ENCODE assay signal across 8 cellular contexts in the genomic region with DNA sequence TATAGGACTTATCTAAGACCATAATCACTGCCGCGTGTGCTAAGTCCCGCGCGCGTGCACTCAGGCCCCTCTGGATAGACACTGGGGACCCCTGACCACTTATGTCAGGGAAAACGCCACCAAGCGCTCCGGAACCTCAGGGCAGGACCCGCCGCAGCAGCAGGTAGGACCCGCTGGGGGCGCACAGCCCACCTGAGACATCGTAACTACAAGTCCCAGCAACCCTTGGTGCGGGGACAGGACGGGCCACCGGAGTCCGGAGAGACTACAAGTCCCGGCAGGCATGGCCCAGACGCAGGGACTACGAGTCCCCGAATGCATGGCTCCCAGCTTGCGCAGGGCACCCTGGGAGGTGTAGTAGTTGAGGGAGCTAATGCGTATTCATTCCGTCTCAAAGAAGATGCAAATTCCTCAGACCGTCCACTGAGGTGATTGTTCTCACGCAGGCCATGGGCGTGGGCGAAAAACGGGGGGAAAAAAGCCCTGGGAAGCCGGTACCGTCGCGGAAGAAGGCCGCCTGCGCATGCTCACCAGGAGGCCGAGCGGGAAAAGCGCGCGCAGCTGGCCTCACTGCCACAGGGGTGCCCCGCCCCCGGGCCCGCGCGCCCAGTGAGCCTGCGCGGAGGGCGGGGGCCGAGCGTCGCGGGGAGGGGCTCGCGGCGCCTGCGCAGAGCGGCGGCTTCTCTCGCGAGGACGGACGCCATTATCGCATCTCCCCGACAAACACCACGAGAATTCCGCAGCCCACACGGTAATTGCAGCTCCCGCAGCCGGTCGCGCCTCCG. TPM values are rescaled to one million over a fixed set of nuclear protein-coding genes. Genes with fewer than 3 reads are reported as not detected.
DNase-seq lines count a peak whose midpoint lies in the region; ATAC-seq, FAIRE-seq and TF ChIP-seq lines count a peak whose summit lies in the region.

A gene with protein sequence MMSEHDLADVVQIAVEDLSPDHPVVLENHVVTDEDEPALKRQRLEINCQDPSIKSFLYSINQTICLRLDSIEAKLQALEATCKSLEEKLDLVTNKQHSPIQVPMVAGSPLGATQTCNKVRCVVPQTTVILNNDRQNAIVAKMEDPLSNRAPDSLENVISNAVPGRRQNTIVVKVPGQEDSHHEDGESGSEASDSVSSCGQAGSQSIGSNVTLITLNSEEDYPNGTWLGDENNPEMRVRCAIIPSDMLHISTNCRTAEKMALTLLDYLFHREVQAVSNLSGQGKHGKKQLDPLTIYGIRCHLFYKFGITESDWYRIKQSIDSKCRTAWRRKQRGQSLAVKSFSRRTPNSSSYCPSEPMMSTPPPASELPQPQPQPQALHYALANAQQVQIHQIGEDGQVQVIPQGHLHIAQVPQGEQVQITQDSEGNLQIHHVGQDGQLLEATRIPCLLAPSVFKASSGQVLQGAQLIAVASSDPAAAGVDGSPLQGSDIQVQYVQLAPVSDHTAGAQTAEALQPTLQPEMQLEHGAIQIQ (plus strand): TSS at position 670 of the 785 bp plus-strand sequence. CDS start 23,682 bp downstream, outside the sequence.

- H3K4me3 ChIP-seq in CD4-positive, alpha-beta memory T cell (ENCODE audit: low read length in 2 of 2) = peak within 1 kb of the TSS; percentile 89 to 90
- peak within 1 kb of the TSS; percentile 72 to 85 (median 79) for H3K4me3 ChIP-seq in HepG2 (replicated peaks in 1 of 3; ENCODE audit: insufficient read depth in 1 of 3, low read depth in 2 of 3, low read length in 3 of 3)

- H4K20me1 ChIP-seq in HepG2 (ENCODE audit: insufficient read depth, low read length) = 0 out of 2 replicates have a peak, but pooled peaks cover 5% of the 10 kb centered on the region

- TF ChIP-seq EP300 in HepG2 (IDR thresholded peaks at IDR 0.05; ENCODE audit: low read depth in 2 of 2, low read length in 2 of 2) (peak; percentile 6 to 66; a peak in 2 of 4 replicates), HepG2 (CRISPR knock-in tag; IDR thresholded peaks at IDR 0.05; ENCODE audit: borderline replicate concordance) (0 out of 2 replicates have a peak, but pooled peaks have one; percentile 49)

- WGBS in HepG2 (ENCODE audit: low lambda C conversion rate) = 12% methylated on average over 42 of the region's 73 CpGs

- H3K9me3 Mint-ChIP-seq in CD4-positive, alpha-beta memory T cell = peaks cover 0 to 2% (median 0%) of the 10 kb centered on the region in 8 donors

- peak within 1 kb of the TSS; percentile 98 to 100 (median 100) for H3K27ac Mint-ChIP-seq in CD4-positive, alpha-beta memory T cell

- peak; percentile 98 to 99 (median 99) for DNase-seq in CD4-positive, alpha-beta memory T cell
- DNase-seq in NCI-H82 (lab: John Stamatoyannopoulos, UW) (peak; percentile 99), dermis microvascular lymphatic vessel endothelial cell (ENCODE audit: low read depth in 2 of 2) (peak; percentile 99), HepG2 (ENCODE audit: low spot score) (peak; percentile 99)
- peak; percentile 96 to 97 for DNase-seq in activated CD4-positive, alpha-beta T cell treated with anti-CD3 and anti-CD28 coated beads, Interleukin-2, amount 50 U/mL, for 48 hours
- DNase-seq in stimulated activated CD4-positive, alpha-beta T cell treated with anti-CD3 and anti-CD28 coated beads, Interleukin-4, amount 100 ng/mL, for 1 hour = peak; percentile 94

- peak; percentile 56 for TF ChIP-seq RAD21 in HepG2 (CRISPR knock-in tag; IDR thresholded peaks at IDR 0.05)

- no peaks in the 10 kb centered on the region for H3K27me3 ChIP-seq in CD4-positive, alpha-beta memory T cell (ENCODE audit: insufficient read depth, low read length)
- no peaks in the 10 kb centered on the region for H3K27me3 ChIP-seq in HepG2 (ENCODE audit: control insufficient read depth in 1 of 2, insufficient read depth in 2 of 2, low read length in 2 of 2)

- intact Hi-C loops in CD4-positive, alpha-beta memory T cell (cut with micrococcal nuclease) = loop anchor here (1.0 to 5.0 kb wide), 4 partner anchors 82 to 1291 kb away; a partner anchor contains a TSS
- intact Hi-C loops in HepG2 (cut with micrococcal nuclease; ENCODE audit: unreplicated experiment) = no loop called here

- H3K9me3 ChIP-seq in CD4-positive, alpha-beta memory T cell (ENCODE audit: control insufficient read depth in 1 of 2, low read length in 2 of 2) = no peaks in the 10 kb centered on the region
- no peaks in the 10 kb centered on the region for H3K9me3 ChIP-seq in HepG2 (ENCODE audit: low read length)

- H3K27ac ChIP-seq in CD4-positive, alpha-beta memory T cell (ENCODE audit: low read depth, low read length) = peak within 1 kb of the TSS; percentile 74
- H3K27ac ChIP-seq in HepG2 (ENCODE audit: extremely low read length, insufficient read depth, low read length) = peak within 1 kb of the TSS; percentile 92

- POLR2A ChIA-PET in CD4-positive, alpha-beta memory T cell (lab: Charles Lee; ENCODE audit: partially characterized antibody) = interaction anchor here (0.6 to 1.5 kb wide), 11 partner anchors 9 to 567 kb away, joined by 3 to 11 read pairs (median 4); a partner anchor contains a TSS
- POLR2A ChIA-PET in HepG2 (lab: Yijun Ruan, JAX) = interaction anchor here (0.8 to 6.0 kb wide), 19 partner anchors 9 to 619 kb away, joined by 3 to 110 read pairs (median 5); a partner anchor contains a TSS

- FAIRE-seq in HepG2 (lab: Jason Lieb, UNC) = peak; percentile 97

- CTCF ChIA-PET in CD4-positive, alpha-beta memory T cell (lab: Charles Lee; ENCODE audit: partially characterized antibody) = interaction anchor here (0.8 to 1.8 kb wide), 6 partner anchors 10 to 186 kb away, joined by 3 to 9 read pairs (median 3); no protein-coding TSS in a partner anchor
- CTCF ChIA-PET in HepG2 (lab: Yijun Ruan, JAX; ENCODE audit: low intra/inter-chr PET ratio, low total read pairs) = no interaction called here

- peaks cover 43% of the 10 kb centered on the region for H3K4me1 ChIP-seq in CD4-positive, alpha-beta memory T cell (ENCODE audit: insufficient read depth, low read length)
- H3K4me1 ChIP-seq in HepG2 (ENCODE audit: insufficient read depth, low read length) = peaks cover 84% of the 10 kb centered on the region

- peak; percentile 88 for ATAC-seq in GM19438 (IDR thresholded peaks at IDR 0.05; ENCODE audit: low read depth, unreplicated experiment)
- ATAC-seq in HG03575 (IDR thresholded peaks at IDR 0.05; ENCODE audit: extremely low read depth, insufficient number of reproducible peaks, low FRiP score, unreplicated experiment) = peak; percentile 73
- peak; percentile 97 for ATAC-seq in HepG2

- BruUV-seq in HepG2 (replicated peaks; lab: Mats Ljungman, UMichigan) = TSS peak; percentile 70

- peak within 1 kb of the TSS; percentile 70 for H2AFZ ChIP-seq in HepG2 (ENCODE audit: low read length)

- peak within 1 kb of the TSS; percentile 99 for H3K4me2 ChIP-seq in HepG2 (ENCODE audit: low read depth, low read length)

- H3K4me3 Mint-ChIP-seq in CD4-positive, alpha-beta memory T cell = peak within 1 kb of the TSS; percentile 97 to 100 (median 99)

- in situ Hi-C loops in HepG2 (cut with HindIII; ENCODE audit: extremely low pct_ligation_motif_present, low pct_unique_long_range_greater_than_20kb) = no loop called here

- H3K79me2 ChIP-seq in HepG2 (ENCODE audit: insufficient read depth, low read length) = peaks cover 42% of the 10 kb centered on the region

- H3K36me3 Mint-ChIP-seq in CD4-positive, alpha-beta memory T cell = peaks cover 9 to 26% of the 10 kb centered on the region in 2 donors

- peak; percentile 75 to 80 for TF ChIP-seq POLR2A in HepG2 (IDR thresholded peaks at IDR 0.05; ENCODE audit: insufficient read depth in 1 of 2, low read depth in 2 of 2, low read length in 2 of 2)

- peak; percentile 80 for TF ChIP-seq CTCF in HepG2 (CRISPR knock-in tag; IDR thresholded peaks at IDR 0.05)

- H3K9ac ChIP-seq in HepG2 (ENCODE audit: insufficient read depth, low read depth, low read length) = peak within 1 kb of the TSS; percentile 99

- no peaks in the 10 kb centered on the region for H3K36me3 ChIP-seq in CD4-positive, alpha-beta memory T cell (ENCODE audit: insufficient read depth, low read length)
- peaks cover 2 to 23% of the 10 kb centered on the region in 2 experiments; a peak in 3 of 5 replicates for H3K36me3 ChIP-seq in HepG2 (replicated peaks in 1 of 2; ENCODE audit: control insufficient read depth in 1 of 2, insufficient read depth in 2 of 2, low read length in 2 of 2)

- H3K27me3 Mint-ChIP-seq in CD4-positive, alpha-beta memory T cell = peaks cover 0 to 2% of the 10 kb centered on the region in 2 donors

- H3K4me1 Mint-ChIP-seq in CD4-positive, alpha-beta memory T cell = peaks cover 23 to 49% (median 39%) of the 10 kb centered on the region in 4 donors

TF ChIP-seq in HepG2, 621 proteins besides CTCF, POLR2A, EP300 and RAD21 (continues in another document):
- TF ChIP-seq GATAD1 (CRISPR knock-in tag; IDR thresholded peaks at IDR 0.05) = peak; percentile 88

RNA-seq across cellular contexts. Expression of the gene that starts here (rescaled TPM):
- total RNA-seq in CD4-positive, alpha-beta memory T cell = 10 to 100 TPM; 61.8 to 72.7 TPM
- polyA plus RNA-seq in CD4-positive, alpha-beta memory T cell = 10 to 100 TPM; 10.7 to 26.4 TPM
- total RNA-seq in dermis microvascular lymphatic vessel endothelial cell = 13.9 and 17.2 TPM in 2 replicates
- total RNA-seq in HepG2 (2016; rRNA removed; fragmentation: Illumina TruSeq; extraction: Trizol) = 13.0 and 20.2 TPM in 2 replicates
- total RNA-seq in HepG2 (2016; cell fraction: cytosol; rRNA removed; fragmentation: Illumina TruSeq; extraction: Trizol; ENCODE audit: low read depth) = 63.3 and 63.4 TPM in 2 replicates
- total RNA-seq in HepG2 (2016; cell fraction: insoluble cytoplasmic fraction; rRNA removed; fragmentation: Illumina TruSeq; extraction: Trizol) = 11.2 and 21.0 TPM in 2 replicates
- 26.8 and 28.3 TPM in 2 replicates for total RNA-seq in HepG2 (2016; cell fraction: membrane; rRNA removed; fragmentation: Illumina TruSeq; extraction: Trizol)
- 25.5 and 26.4 TPM in 2 replicates for total RNA-seq in HepG2 (2016; cell fraction: nucleus; rRNA removed; fragmentation: Illumina TruSeq; extraction: Trizol)
- polyA plus RNA-seq in HepG2 (2011; rRNA removed) = 23.8 and 24.6 TPM in 2 replicates
- 21.1 and 26.1 TPM in 2 replicates for polyA plus RNA-seq in HepG2 (2011; cell fraction: cytosol; rRNA removed)
- polyA plus RNA-seq in HepG2 (2011; cell fraction: nucleus; rRNA removed) = 58.9 and 72.7 TPM in 2 replicates
- 16.2 and 18.3 TPM in 2 replicates for polyA plus RNA-seq in HepG2 (2012)
- polyA plus RNA-seq in HepG2 (2016; cell fraction: cytosol; fragmentation: Illumina TruSeq; extraction: Trizol; ENCODE audit: low read depth) = 6.1 and 6.3 TPM in 2 replicates
- 10.3 and 13.0 TPM in 2 replicates for polyA plus RNA-seq in HepG2 (2016; cell fraction: insoluble cytoplasmic fraction; fragmentation: Illumina TruSeq; extraction: Trizol; ENCODE audit: low read depth)
- polyA plus RNA-seq in HepG2 (2016; cell fraction: membrane; fragmentation: Illumina TruSeq; extraction: Trizol; ENCODE audit: low read depth) = 7.4 and 8.4 TPM in 2 replicates
- polyA plus RNA-seq in HepG2 (2016; cell fraction: nucleus; fragmentation: Illumina TruSeq; extraction: Trizol; ENCODE audit: insufficient read depth, low read depth) = 24.7 and 27.2 TPM in 2 replicates
- 44.9 and 76.3 TPM in 2 replicates for polyA minus RNA-seq in HepG2 (2011; rRNA and poly(A)+ RNA removed; ENCODE audit: low replicate concordance)
- 24.6 and 25.1 TPM in 2 replicates for polyA minus RNA-seq in HepG2 (2011; cell fraction: cytosol; rRNA and poly(A)+ RNA removed)
- polyA minus RNA-seq in HepG2 (2011; cell fraction: nucleus; rRNA and poly(A)+ RNA removed) = 76.5 and 78.6 TPM in 2 replicates

Comparison
In these comparisons a context has a peak if more than half of its experiments do, and no peak if none do; other contexts are left out.
1. Peak in every context shown above with its lines: DNase-seq, ATAC-seq, H3K4me3 ChIP-seq and H3K27ac ChIP-seq.